ENCODE assay signal across 21 cellular contexts in the genomic region with DNA sequence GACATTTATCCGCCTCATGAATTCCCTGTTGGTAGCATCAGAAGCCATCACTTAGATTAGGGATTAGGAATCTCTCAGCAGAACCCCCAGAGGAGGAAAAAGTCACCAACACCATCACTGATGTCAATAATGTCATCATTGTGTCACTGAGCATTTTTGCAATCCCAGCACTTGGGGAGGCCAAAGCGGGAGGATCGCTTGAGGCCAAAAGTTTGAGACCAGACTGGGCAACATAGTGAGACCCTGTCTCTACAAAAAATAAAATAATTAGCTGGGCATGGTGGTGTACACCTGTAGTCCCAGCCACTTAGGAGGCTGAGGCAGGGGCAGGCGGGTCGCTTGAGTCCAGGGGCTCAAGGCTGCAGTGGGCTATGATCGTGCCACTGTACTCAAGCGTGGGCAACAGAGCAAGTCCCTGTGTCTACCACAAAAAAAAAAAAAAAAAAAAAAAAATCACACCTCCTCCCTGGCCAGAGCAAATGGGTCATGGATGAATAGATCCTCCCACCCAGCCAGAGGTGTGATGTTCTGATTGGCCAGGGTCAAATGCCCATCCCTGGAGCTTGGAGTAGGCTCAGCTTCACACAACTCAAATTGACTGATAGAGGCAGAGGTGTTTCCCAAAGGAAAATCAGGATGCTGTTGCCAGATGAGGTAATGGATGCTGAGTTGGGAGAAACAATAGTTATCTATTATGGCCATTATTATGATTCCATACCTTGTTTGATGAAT. TPM values are rescaled to one million over a fixed set of nuclear protein-coding genes. Genes with fewer than 3 reads are reported as not detected.
A peak's percentile ranks its signal among the peaks of the same experiment; 100 is the strongest.
DNase-seq lines count a peak whose midpoint lies in the region; ATAC-seq and TF ChIP-seq lines count a peak whose summit lies in the region.
"Had no signal": no experiment of that assay in that cellular context is flagged by ENCODE, and none has a peak within 500 bp of the region (broad histone marks: within the 10 kb centered on the region; RNA-seq: fewer than 3 reads in every experiment).

No MANE protein-coding gene starts in this region.

- POLR2A ChIA-PET in HEK293 (lab: Yijun Ruan, JAX), result no interaction called here
- POLR2A ChIA-PET in A673 (lab: Charles Lee; ENCODE audit: low non-redundant PET), result interaction anchor here (0.7 kb wide), 1 partner anchor 852 kb away, joined by 3 read pairs; no protein-coding TSS in a partner anchor

- TF ChIP-seq CTCF in heart left ventricle (IDR thresholded peaks at IDR 0.05) (no peak), HEK293 (tag by site-specific recombination; IDR thresholded peaks at IDR 0.05) (no peak), endodermal cell (conservative IDR thresholded peaks at IDR 0.05) (no peak), A673 (conservative IDR thresholded peaks at IDR 0.05; ENCODE audit: low read depth, low read length) (no peak)

- TF ChIP-seq POLR2A in heart left ventricle (IDR thresholded peaks at IDR 0.05), result no peak

- H3K9me3 ChIP-seq in heart left ventricle (peaks cover 0 to 6% (median 0%) of the 10 kb centered on the region in 12 donors), HEK293 (ENCODE audit: control insufficient read depth, insufficient read depth, low read depth, low read length) (no peaks in the 10 kb centered on the region), endodermal cell (ENCODE audit: control insufficient read depth, low read length) (peaks cover 3% of the 10 kb centered on the region), A673 (ENCODE audit: low read depth, low read length, poor library complexity, severe bottlenecking) (no peaks in the 10 kb centered on the region)

- no TSS peak for BruUV-seq in A673 (replicated peaks; lab: Mats Ljungman, UMichigan)

- peaks cover 5% of the 10 kb centered on the region for H3K9me3 Mint-ChIP-seq in endodermal cell
- H3K9me3 Mint-ChIP-seq: H9 had no signal

- peaks cover 9% of the 10 kb centered on the region for H3K27me3 Mint-ChIP-seq in endodermal cell (ENCODE audit: insufficient read depth)

- no peak overlapping the region for H3K9ac ChIP-seq in endodermal cell (ENCODE audit: extremely low read depth, low read length, poor library complexity, severe bottlenecking)
- H3K9ac ChIP-seq: KMS-11 had no signal

- H3K27ac Mint-ChIP-seq in endodermal cell, result no peak overlapping the region
- H3K27ac Mint-ChIP-seq: H9, T-cell had no signal

- DNase-seq in cardiac septum (ENCODE audit: low spot score), result peak; percentile 10
- no peak for DNase-seq in heart left ventricle
- DNase-seq in endodermal cell, result peak; percentile 63
- DNase-seq in kidney tubule cell (ENCODE audit: low spot score), result no peak
- DNase-seq in A673 (ENCODE audit: low spot score), result no peak
- DNase-seq in COR-L47 (lab: John Stamatoyannopoulos, UW), result no peak
- DNase-seq: 8988T, DMS 273 treated with DMSO at 0.1 percent for 48 hours, H9, NCI-H1092 treated with DMSO at 0.1 percent for 48 hours, NCI-H146, NCI-H2029, NCI-H2227 treated with DMSO at 0.1 percent for 48 hours, NCI-H510A treated with DMSO at 0.1 percent for 48 hours, NCI-H748 treated with DMSO at 0.1 percent for 48 hours, T-cell had no signal

- H3K36me3 ChIP-seq in heart left ventricle (no peaks in the 10 kb centered on the region), HEK293 (ENCODE audit: control insufficient read depth in 2 of 2, insufficient read depth in 1 of 2, low read length in 2 of 2) (no peaks in the 10 kb centered on the region), endodermal cell (ENCODE audit: control insufficient read depth, insufficient read depth, low read length) (no peaks in the 10 kb centered on the region), A673 (ENCODE audit: insufficient read depth, low read length, poor library complexity, severe bottlenecking) (no peaks in the 10 kb centered on the region)

- no peak overlapping the region for H3K27ac ChIP-seq in heart left ventricle
- H3K27ac ChIP-seq in HEK293 (ENCODE audit: extremely low read depth, low read depth, low read length), result no peak overlapping the region
- H3K27ac ChIP-seq in endodermal cell (ENCODE audit: low read depth, low read length), result no peak overlapping the region
- no peak overlapping the region for H3K27ac ChIP-seq in A673 (ENCODE audit: low read depth, low read length, poor library complexity, severe bottlenecking)
- H3K27ac ChIP-seq: HL-60, KMS-11 had no signal

- CTCF ChIA-PET in HEK293 (lab: Yijun Ruan, JAX), result interaction anchor here (0.6 to 1.8 kb wide), 2 partner anchors 12 to 65 kb away, joined by 3 to 5 read pairs; no protein-coding TSS in a partner anchor
- CTCF ChIA-PET in A673 (lab: Charles Lee), result interaction anchor here (1.8 kb wide), 1 partner anchor 65 kb away, joined by 5 read pairs; no protein-coding TSS in a partner anchor

- H3K27me3 ChIP-seq in heart left ventricle (no peaks in the 10 kb centered on the region), endodermal cell (ENCODE audit: control insufficient read depth, insufficient read depth, low read length, poor library complexity, severe bottlenecking) (peaks cover 6% of the 10 kb centered on the region), A673 (replicated peaks; ENCODE audit: insufficient read depth, low read depth, low read length, poor library complexity) (no peaks in the 10 kb centered on the region)

- H3K4me1 Mint-ChIP-seq in endodermal cell, result no peaks in the 10 kb centered on the region
- H3K4me1 Mint-ChIP-seq: T-cell had no signal

- no peaks in the 10 kb centered on the region for H3K36me3 Mint-ChIP-seq in endodermal cell (ENCODE audit: low read depth)
- H3K36me3 Mint-ChIP-seq: T-cell had no signal

- no peak for ATAC-seq in heart left ventricle
- ATAC-seq: T-cell had no signal

- no peak overlapping the region for H3K4me3 Mint-ChIP-seq in endodermal cell
- H3K4me3 Mint-ChIP-seq: H9, T-cell had no signal

- WGBS in heart left ventricle, 4 donors, result 91 to 99% (median 96%) methylated on average over 7 of the region's 7 CpGs
- 85 to 91% methylated on average over 5 to 7 of the region's 7 CpGs for WGBS in endodermal cell (ENCODE audit: insufficient coverage in 1 of 2, insufficient read length in 1 of 2), 2 experiments

- H3K4me1 ChIP-seq in heart left ventricle (no peaks in the 10 kb centered on the region), HEK293 (ENCODE audit: control insufficient read depth, insufficient read depth, low read length) (no peaks in the 10 kb centered on the region), endodermal cell (ENCODE audit: control insufficient read depth, insufficient read depth, low read length) (no peaks in the 10 kb centered on the region), A673 (ENCODE audit: insufficient read depth, low read length, poor library complexity, severe bottlenecking) (no peaks in the 10 kb centered on the region)

- H3K4me3 ChIP-seq in heart left ventricle (no peak overlapping the region), HEK293 (ENCODE audit: low read depth, low read length) (no peak overlapping the region), endodermal cell (ENCODE audit: low read length) (no peak overlapping the region), A673 (ENCODE audit: low read depth, low read length, poor library complexity, severe bottlenecking) (no peak overlapping the region)

- intact Hi-C loops in cardiac septum (cut with DNase I), result no loop called here
- intact Hi-C loops in heart left ventricle (cut with DNase I), result loop anchor here in 1 of 10 donors (2.0 kb wide), 1 partner anchor 43 kb away; no protein-coding TSS in a partner anchor
- intact Hi-C loops in A673 (cut with micrococcal nuclease; ENCODE audit: unreplicated experiment), result no loop called here

TF ChIP-seq in HEK293, 187 proteins besides CTCF, POLR2A, EP300 and RAD21 (continues in another document):
- TF ChIP-seq ZNF121 (tag by site-specific recombination; IDR thresholded peaks at IDR 0.05) (0 out of 2 replicates have a peak, but pooled peaks have one; percentile 32), ZNF560 (tag by site-specific recombination; IDR thresholded peaks at IDR 0.05; ENCODE audit: borderline replicate concordance) (no peak), KLF16 (tag by site-specific recombination; IDR thresholded peaks at IDR 0.05) (no peak), BCL11B (tag by site-specific recombination; IDR thresholded peaks at IDR 0.05; ENCODE audit: low read depth) (no peak), ZNF610 (tag by site-specific recombination; IDR thresholded peaks at IDR 0.05; ENCODE audit: borderline replicate concordance) (no peak), ZNF19 (tag by site-specific recombination; IDR thresholded peaks at IDR 0.05; ENCODE audit: low read depth) (no peak), EGR2 (tag by site-specific recombination; IDR thresholded peaks at IDR 0.05; ENCODE audit: low read depth) (0 out of 2 replicates have a peak, but pooled peaks have one; percentile 15), ZNF600 (tag by site-specific recombination; IDR thresholded peaks at IDR 0.05) (no peak)

RNA-seq across cellular contexts. Expression of gene VWA3A, which starts 31.6 kb away (rescaled TPM):
- total RNA-seq in cardiac septum (not detected), heart left ventricle (1 to 10 TPM in 1 of 9 donors, under 1 TPM in 7, not detected in 1; 0.23 to 1.3 (median 0.58) TPM), endodermal cell (under 1 TPM; 0.18 to 0.40 TPM), A673 (2021) (0.57 and 0.64 TPM in 2 replicates)
- under 1 TPM; 0.03 to 0.65 TPM for polyA plus RNA-seq in heart left ventricle
- 0.25 TPM for polyA plus RNA-seq in endodermal cell (2013, experiment 1 of 2)
- 0.33 TPM for polyA plus RNA-seq in endodermal cell (2013, experiment 2 of 2)
- total RNA-seq: H9, HT-29 had no signal

RNA-seq across cellular contexts. Expression of gene SDR42E2, which starts 38.4 kb away (rescaled TPM):
- total RNA-seq in cardiac septum (not detected), heart left ventricle (not detected), endodermal cell (not detected), A673 (2021) (not detected in 2 replicates)
- polyA plus RNA-seq in heart left ventricle, result not detected
- polyA plus RNA-seq in endodermal cell (2013, experiment 1 of 2), result 0.11 TPM
- not detected for polyA plus RNA-seq in endodermal cell (2013, experiment 2 of 2)
- total RNA-seq: G401 had no signal

Comparison
In these comparisons a context has a peak if more than half of its experiments do, and no peak if none do; other contexts are left out.
1. DNase-seq: peak in cardiac septum (single experiment) and endodermal cell (single experiment); none in heart left ventricle (0 of 5), kidney tubule cell (single experiment), A673 (single experiment) and COR-L47 (single experiment).